ENCODE assay signal across 8 cellular contexts in genomic region chr6:10425973-10426780, GRCh38.
DNase-seq lines count a peak whose midpoint lies in the region; ATAC-seq and TF ChIP-seq lines count a peak whose summit lies in the region.

No MANE protein-coding gene starts in this region.

- ATAC-seq in GM21825 (IDR thresholded peaks at IDR 0.05; ENCODE audit: unreplicated experiment), result peak; percentile 48
- ATAC-seq in HG02970 (IDR thresholded peaks at IDR 0.05; ENCODE audit: low FRiP score, unreplicated experiment), result no peak

- peaks cover 41% of the 10 kb centered on the region for H3K27me3 ChIP-seq in effector memory CD4-positive, alpha-beta T cell (replicated peaks; ENCODE audit: control insufficient read depth, insufficient read depth, low read length, poor library complexity, severe bottlenecking)
- peaks cover 60% of the 10 kb centered on the region for H3K27me3 ChIP-seq in mucosa of stomach (ENCODE audit: control insufficient read depth, insufficient read depth, low read length)

- no peaks in the 10 kb centered on the region for H3K36me3 ChIP-seq in effector memory CD4-positive, alpha-beta T cell (ENCODE audit: control insufficient read depth, insufficient read depth, low read length)
- no peaks in the 10 kb centered on the region for H3K36me3 ChIP-seq in mucosa of stomach (ENCODE audit: control insufficient read depth, insufficient read depth, low read length)

- TF ChIP-seq CTCF in GM13976 (IDR thresholded peaks at IDR 0.05; ENCODE audit: borderline replicate concordance, control extremely low read depth, extremely low read depth, insufficient read depth, missing control alignments) (no peak), NB4 (IDR thresholded peaks at IDR 0.05; ENCODE audit: low read depth, low read length) (peak; percentile 29)

- H3K27ac ChIP-seq in effector memory CD4-positive, alpha-beta T cell (ENCODE audit: insufficient read depth, low read length, poor library complexity, severe bottlenecking), result no peak overlapping the region

- H3K4me3 ChIP-seq in NB4 (ENCODE audit: low read depth, low read length) (peak overlapping the region; percentile 63), mucosa of stomach (ENCODE audit: low read length) (peak overlapping the region; percentile 60)
- H3K4me3 ChIP-seq in effector memory CD4-positive, alpha-beta T cell (ENCODE audit: insufficient read depth, low read depth, low read length, poor library complexity, severe bottlenecking), result peak overlapping the region; percentile 27

- peak; percentile 35 for TF ChIP-seq POLR2A in NB4 (IDR thresholded peaks at IDR 0.05; ENCODE audit: extremely low read depth, insufficient read length)

- peak; percentile 72 for DNase-seq in GM13976 (ENCODE audit: low spot score)
- peak; percentile 87 for DNase-seq in NB4 (ENCODE audit: low read depth)
- no peak for DNase-seq in effector memory CD4-positive, alpha-beta T cell
- no peak for DNase-seq in AML-193 (lab: John Stamatoyannopoulos, UW)
- no peak for DNase-seq in NCI-H82 treated with DMSO at 0.1 percent for 48 hours (lab: John Stamatoyannopoulos, UW; ENCODE audit: unreplicated experiment)

- peak overlapping the region; percentile 61 for H3K9ac ChIP-seq in mucosa of stomach (ENCODE audit: low read length)

- no peaks in the 10 kb centered on the region for H3K4me1 ChIP-seq in effector memory CD4-positive, alpha-beta T cell (ENCODE audit: control insufficient read depth, insufficient read depth, low read length, poor library complexity, severe bottlenecking)
- H3K4me1 ChIP-seq in mucosa of stomach (ENCODE audit: control insufficient read depth, insufficient read depth, low read length), result peaks cover 14% of the 10 kb centered on the region

- H3K9me3 ChIP-seq in effector memory CD4-positive, alpha-beta T cell (ENCODE audit: control insufficient read depth, low read length), result no peaks in the 10 kb centered on the region
- no peaks in the 10 kb centered on the region for H3K9me3 ChIP-seq in mucosa of stomach (ENCODE audit: control insufficient read depth, low read length)

- in situ Hi-C loops in GM13976 (cut with MboI; ENCODE audit: low sequenced_read_pairs, unreplicated experiment), result loop anchor here (25.0 kb wide), 1 partner anchor 1439 kb away; no protein-coding TSS in a partner anchor

Comparison
In these comparisons a context has a peak if more than half of its experiments do, and no peak if none do; other contexts are left out.
1. DNase-seq: peak in GM13976 (single experiment) and NB4 (single experiment); none in effector memory CD4-positive, alpha-beta T cell (0 of 3), AML-193 (0 of 2) and NCI-H82 treated with DMSO at 0.1 percent for 48 hours (single experiment).
2. Peak in every context shown above with its lines, with median percentiles within 50 percentile points of each other: H3K4me3 ChIP-seq.